8 cellular contexts compared by ENCODE assay signal in the genomic region with DNA sequence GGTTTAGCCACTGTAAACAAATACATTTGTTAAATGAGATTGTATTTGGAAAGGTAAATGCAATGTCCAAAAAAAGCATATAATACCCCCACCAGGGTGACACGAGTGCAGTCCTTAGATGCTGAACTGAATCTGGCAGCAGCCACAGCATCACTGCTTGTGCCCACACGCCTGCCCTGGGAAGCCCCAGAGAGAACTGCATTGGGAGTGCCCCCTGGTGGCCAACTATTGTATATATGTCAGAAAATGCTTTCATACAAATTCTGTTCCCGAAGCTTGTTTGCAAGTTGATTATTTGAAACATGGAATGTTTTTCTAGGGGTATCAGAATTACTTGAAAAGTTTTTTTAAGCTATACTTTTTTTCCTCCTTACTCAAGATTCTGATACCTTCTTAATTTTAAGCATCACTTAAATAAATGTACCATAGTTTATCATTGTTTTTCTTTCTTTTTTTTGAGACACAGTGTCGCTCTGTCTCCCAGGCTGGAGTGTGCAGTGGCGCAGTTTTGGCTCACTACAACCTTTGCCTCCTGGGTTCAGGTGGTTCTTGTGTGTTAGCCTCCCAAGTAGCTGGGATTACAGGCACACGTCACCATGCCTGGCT. TPM values are rescaled to one million over a fixed set of nuclear protein-coding genes. Genes with fewer than 3 reads are reported as not detected.
DNase-seq lines count a peak whose midpoint lies in the region; ATAC-seq, FAIRE-seq and TF ChIP-seq lines count a peak whose summit lies in the region.

No MANE protein-coding gene starts in this region.

- H3K36me3 ChIP-seq in psoas muscle (ENCODE audit: insufficient read depth in 1 of 2, low read depth in 1 of 2): peaks cover 0 to 20% of the 10 kb centered on the region in 2 donors

- TF ChIP-seq POLR2A in GM12892 (IDR thresholded peaks at IDR 0.05; ENCODE audit: low read depth, low read length): no peak

- no peaks in the 10 kb centered on the region for H3K27me3 ChIP-seq in psoas muscle (ENCODE audit: insufficient read depth in 3 of 3, low read length in 2 of 3)

- H3K4me3 Mint-ChIP-seq in glutamatergic neuron (ENCODE audit: unreplicated experiment): no peak overlapping the region

- WGBS in psoas muscle, 3 donors: 41 to 50% (median 44%) methylated on average over 6 of the region's 6 CpGs

- FAIRE-seq in GM12892 (lab: Jason Lieb, UNC): peak; percentile 66

- no peaks in the 10 kb centered on the region for H3K27me3 Mint-ChIP-seq in glutamatergic neuron (ENCODE audit: unreplicated experiment)

- H3K36me3 Mint-ChIP-seq in glutamatergic neuron (ENCODE audit: unreplicated experiment): no peaks in the 10 kb centered on the region

- ATAC-seq in HG02588 (IDR thresholded peaks at IDR 0.05; ENCODE audit: unreplicated experiment) (peak; percentile 89), psoas muscle (peak; percentile 86 to 95 (median 90)), HG03097 (IDR thresholded peaks at IDR 0.05; ENCODE audit: low FRiP score, unreplicated experiment) (no peak)

- peaks cover 3% of the 10 kb centered on the region for H3K9me3 Mint-ChIP-seq in glutamatergic neuron (ENCODE audit: unreplicated experiment)

- no peak overlapping the region for H3K4me3 ChIP-seq in psoas muscle

- no peaks in the 10 kb centered on the region for H3K9me3 ChIP-seq in psoas muscle

- H3K27ac Mint-ChIP-seq in glutamatergic neuron (ENCODE audit: unreplicated experiment): no peak overlapping the region

- H3K4me1 ChIP-seq in psoas muscle: no peaks in the 10 kb centered on the region

- peak; percentile 57 for DNase-seq in GM12892 (ENCODE audit: insufficient read length)
- DNase-seq in NCI-H1048 (lab: John Stamatoyannopoulos, UW): peak; percentile 12
- DNase-seq in SKM-1 (lab: John Stamatoyannopoulos, UW; ENCODE audit: unreplicated experiment): peak; percentile 52
- peak; percentile 82 for DNase-seq in activated naive CD4-positive, alpha-beta T cell treated with anti-CD3 and anti-CD28 coated beads, Interleukin-2, amount 50 U/mL, for 16 hours
- DNase-seq in glutamatergic neuron: peak; percentile 84
- peak; percentile 78 to 85 for DNase-seq in psoas muscle

- TF ChIP-seq CTCF in glutamatergic neuron (IDR thresholded peaks at IDR 0.05; ENCODE audit: partially characterized antibody, unreplicated experiment) (peak; percentile 95), psoas muscle (IDR thresholded peaks at IDR 0.05) (peak; percentile 91)

- H3K4me1 Mint-ChIP-seq in glutamatergic neuron (ENCODE audit: low read depth, unreplicated experiment): peaks cover 12% of the 10 kb centered on the region

- H3K27ac ChIP-seq in psoas muscle: no peak overlapping the region

- intact Hi-C loops in psoas muscle (cut with DNase I): loop anchor here (1.0 to 5.0 kb wide), 4 partner anchors 48 to 638 kb away; no protein-coding TSS in a partner anchor

RNA-seq across cellular contexts. Expression of gene LANCL2, which starts 50.1 kb away (rescaled TPM):
- 6.5 TPM for polyA plus RNA-seq in GM12892 (2012; ENCODE audit: missing spikeins)
- total RNA-seq in glutamatergic neuron (ENCODE audit: unreplicated experiment) (24.1 TPM), psoas muscle (10 to 100 TPM in 2 of 4 donors, 1 to 10 TPM in 2; 6.6 to 16.9 (median 10.6) TPM)
- polyA plus RNA-seq in psoas muscle: 1 to 10 TPM; 5.4 to 9.6 (median 6.4) TPM

Comparison
In these comparisons a context has a peak if more than half of its experiments do, and no peak if none do; other contexts are left out.
1. DNase-seq: peak in every context shown above with its lines; median percentile 84 in glutamatergic neuron; 82 in activated naive CD4-positive, alpha-beta T cell treated with anti-CD3 and anti-CD28 coated beads, Interleukin-2, amount 50 U/mL, for 16 hours; 82 in psoas muscle; 57 in GM12892; 52 in SKM-1; 12 in NCI-H1048.